Comparison of ENCODE assay signal across 8 cellular contexts in genomic region chr2:11073251-11073650, GRCh38.
DNase-seq lines count a peak whose midpoint lies in the region; ATAC-seq and TF ChIP-seq lines count a peak whose summit lies in the region.

No MANE protein-coding gene starts in this region.

- no TSS peak for BruUV-seq in Caco-2 (replicated peaks; lab: Mats Ljungman, UMichigan)

- intact Hi-C loops in Caco-2 (cut with micrococcal nuclease; ENCODE audit: unreplicated experiment) (loop anchor here (2.0 kb wide), 1 partner anchor 52 kb away; no protein-coding TSS in a partner anchor), sciatic nerve (cut with DNase I) (no loop called here)

- H3K4me3 Mint-ChIP-seq in Caco-2 (ENCODE audit: unreplicated experiment) = no peak overlapping the region

- H3K27ac ChIP-seq in SU-DHL-6 (ENCODE audit: low read depth, low read length) (no peak overlapping the region), upper lobe of left lung (no peak overlapping the region)

- POLR2A ChIA-PET in Caco-2 (lab: Charles Lee) = no interaction called here
- POLR2A ChIA-PET in HEK293T (lab: Yijun Ruan, JAX) = no interaction called here

- no peak for ATAC-seq in upper lobe of left lung (ENCODE audit: low FRiP score in 2 of 2)
- no peak for ATAC-seq in HG03342 (IDR thresholded peaks at IDR 0.05; ENCODE audit: unreplicated experiment)
- ATAC-seq in sciatic nerve = no peak

- 22 to 30% methylated on average over 10 of the region's 10 CpGs for WGBS in upper lobe of left lung, 2 donors

- no peaks in the 10 kb centered on the region for H3F3A ChIP-seq in SU-DHL-6 (ENCODE audit: insufficient read depth)

- H3K4me3 ChIP-seq in Caco-2 (ENCODE audit: low read depth, low read length) = no peak overlapping the region
- no peak overlapping the region for H3K4me3 ChIP-seq in SU-DHL-6 (ENCODE audit: insufficient read depth, low read length, poor library complexity, severe bottlenecking)
- no peak overlapping the region for H3K4me3 ChIP-seq in upper lobe of left lung

- TF ChIP-seq EP300 in upper lobe of left lung (IDR thresholded peaks at IDR 0.05) = no peak

- H3K4me1 ChIP-seq in Caco-2 = no peaks in the 10 kb centered on the region
- H3K4me1 ChIP-seq in upper lobe of left lung = peaks cover 0 to 11% (median 8%) of the 10 kb centered on the region in 4 donors

- H3K9me3 Mint-ChIP-seq in Caco-2 (ENCODE audit: unreplicated experiment) = no peaks in the 10 kb centered on the region

- H4K20me1 ChIP-seq in SU-DHL-6 (ENCODE audit: low read depth, low read length) = no peaks in the 10 kb centered on the region

- CTCF ChIA-PET in Caco-2 (lab: Charles Lee) = no interaction called here
- CTCF ChIA-PET in HEK293T (lab: Yijun Ruan, JAX) = interaction anchor here (0.6 to 1.5 kb wide), 4 partner anchors 13 to 159 kb away, joined by 3 read pairs; no protein-coding TSS in a partner anchor

- H3K27me3 Mint-ChIP-seq in Caco-2 (ENCODE audit: insufficient read depth, unreplicated experiment) = peaks cover 7% of the 10 kb centered on the region

- H3K27ac Mint-ChIP-seq in Caco-2 (ENCODE audit: unreplicated experiment) = no peak overlapping the region

- no peaks in the 10 kb centered on the region for H3K4me1 Mint-ChIP-seq in Caco-2 (ENCODE audit: low read depth, unreplicated experiment)

- no peaks in the 10 kb centered on the region for H3K79me2 ChIP-seq in SU-DHL-6 (ENCODE audit: insufficient read depth, low read length)

- no peak for TF ChIP-seq POLR2A in upper lobe of left lung (IDR thresholded peaks at IDR 0.05)

- H3K9me2 ChIP-seq in SU-DHL-6 (replicated peaks; ENCODE audit: insufficient read depth, low read length) = no peaks in the 10 kb centered on the region

- no peaks in the 10 kb centered on the region for H3K36me3 ChIP-seq in Caco-2 (ENCODE audit: control insufficient read depth, insufficient read depth, low read length)
- H3K36me3 ChIP-seq in SU-DHL-6 (ENCODE audit: low read length) = no peaks in the 10 kb centered on the region
- no peaks in the 10 kb centered on the region for H3K36me3 ChIP-seq in upper lobe of left lung

- H3K36me3 Mint-ChIP-seq in Caco-2 (ENCODE audit: insufficient read depth, unreplicated experiment) = no peaks in the 10 kb centered on the region

- no peak overlapping the region for H3K9ac ChIP-seq in SU-DHL-6 (ENCODE audit: low read length)

- DNase-seq in Caco-2 (peak in 1 of 2 experiments; percentile 42), HEK293T (ENCODE audit: extremely low spot score) (peak; percentile 72), iPS DF 19.7 (ENCODE audit: low read depth, low spot score) (peak; percentile 60), upper lobe of left lung (peak in 1 of 2 donors; percentile 86), GF-D8 (lab: John Stamatoyannopoulos, UW) (no peak), sciatic nerve (ENCODE audit: low spot score) (no peak)

- TF ChIP-seq CTCF in Caco-2 (IDR thresholded peaks at IDR 0.05; ENCODE audit: insufficient read depth in 1 of 2, low read depth in 1 of 2, low read length in 1 of 2, severe bottlenecking in 1 of 2, unreplicated experiment in 1 of 2) (peak; percentile 27 to 44), SU-DHL-6 (IDR thresholded peaks at IDR 0.05; ENCODE audit: insufficient read depth, low read length, poor library complexity, severe bottlenecking) (peak; percentile 42), upper lobe of left lung (IDR thresholded peaks at IDR 0.05) (peak in 5 of 6 experiments; percentile 12 to 22 (median 20))

- H3K9me3 ChIP-seq in Caco-2 (no peaks in the 10 kb centered on the region), SU-DHL-6 (ENCODE audit: insufficient read depth, low read length) (no peaks in the 10 kb centered on the region), upper lobe of left lung (no peaks in the 10 kb centered on the region)

- H3K4me2 ChIP-seq in SU-DHL-6 (ENCODE audit: low read depth, low read length, poor library complexity, severe bottlenecking) = no peak overlapping the region

- H2AFZ ChIP-seq in SU-DHL-6 (ENCODE audit: low read depth, low read length, severe bottlenecking) = no peak overlapping the region

- H3K27me3 ChIP-seq in Caco-2 (replicated peaks; ENCODE audit: control insufficient read depth, insufficient read depth, low read length) (no peaks in the 10 kb centered on the region), SU-DHL-6 (ENCODE audit: low read length) (0 out of 2 replicates have a peak, but pooled peaks cover 3% of the 10 kb centered on the region), upper lobe of left lung (no peaks in the 10 kb centered on the region)

TF ChIP-seq in HEK293T, 16 proteins besides CTCF, POLR2A, EP300 and RAD21:
- no peak for TF ChIP-seq ZNF384 (IDR thresholded peaks at IDR 0.05)
- TF ChIP-seq FOXA1 (IDR thresholded peaks at IDR 0.05) = no peak
- TF ChIP-seq SP1 (IDR thresholded peaks at IDR 0.05) = no peak
- TF ChIP-seq BHLHE40 (IDR thresholded peaks at IDR 0.05; ENCODE audit: borderline replicate concordance) = no peak
- TF ChIP-seq PKNOX1 (IDR thresholded peaks at IDR 0.05) = no peak
- no peak for TF ChIP-seq LEF1 (IDR thresholded peaks at IDR 0.05; ENCODE audit: borderline replicate concordance)
- no peak for TF ChIP-seq SUZ12 (IDR thresholded peaks at IDR 0.05)
- no peak for TF ChIP-seq NFRKB (IDR thresholded peaks at IDR 0.05)
- TF ChIP-seq L3MBTL2 (conservative IDR thresholded peaks at IDR 0.05) = no peak
- no peak for TF ChIP-seq ARNT (IDR thresholded peaks at IDR 0.05)
- no peak for TF ChIP-seq FOXK2 (IDR thresholded peaks at IDR 0.05)
- TF ChIP-seq CTBP1 (IDR thresholded peaks at IDR 0.05; ENCODE audit: borderline replicate concordance) = no peak
- no peak for TF ChIP-seq TARDBP (IDR thresholded peaks at IDR 0.05)
- no peak for TF ChIP-seq FOXM1 (IDR thresholded peaks at IDR 0.05; ENCODE audit: borderline replicate concordance)
- no peak for TF ChIP-seq HDGF (IDR thresholded peaks at IDR 0.05; ENCODE audit: borderline replicate concordance)
- TF ChIP-seq ELF4 (IDR thresholded peaks at IDR 0.05) = no peak

Comparison
In these comparisons a context has a peak if more than half of its experiments do, and no peak if none do; other contexts are left out.
1. DNase-seq: peak in HEK293T (single experiment) and iPS DF 19.7 (single experiment); none in GF-D8 (single experiment) and sciatic nerve (single experiment).
2. Peak in every context shown above with its lines, with median percentiles within 50 percentile points of each other: CTCF ChIP-seq.